33 cellular contexts compared by ENCODE assay signal in genomic region chr9:91082709-91083108, GRCh38.
"Had no signal": no experiment of that assay in that cellular context is flagged by ENCODE, and none has a peak within 500 bp of the region (broad histone marks: within the 10 kb centered on the region; RNA-seq: fewer than 3 reads in every experiment).

No MANE protein-coding gene starts in this region.

- H3K79me2 ChIP-seq: parathyroid adenoma had no signal

- H3K27ac Mint-ChIP-seq: activated naive CD4-positive, alpha-beta T cell treated with anti-CD3 and anti-CD28 coated beads for 36 hours; activated T-helper 1 cell treated with anti-CD3 and anti-CD28 coated beads, Interleukin-12 subunit alpha, Interleukin-12 subunit beta, Interleukin-2, Interleukin-4 antibody, amounts not matched to agents 30 ng/mL and 10 ng/mL and 1 ng/mL, durations not matched to agents 14 hours and 24 hours and 36 hours; naive thymus-derived CD8-positive, alpha-beta T cell; neural progenitor cell; stimulated activated memory B cell treated with anti-CD40 and anti-IgM and Interleukin-4, amounts not matched to agents 10 μg/mL and 1 μg/mL and 100 μg/mL, for 72 hours; stimulated activated naive CD8-positive, alpha-beta T cell treated with anti-CD3 and anti-CD28 coated beads, Interleukin-15, amount 100 ng/mL, for 72 hours had no signal

- H3K4me3 Mint-ChIP-seq: activated naive CD4-positive, alpha-beta T cell treated with anti-CD3 and anti-CD28 coated beads for 36 hours; activated T-helper 1 cell treated with anti-CD3 and anti-CD28 coated beads, Interleukin-12 subunit alpha, Interleukin-12 subunit beta, Interleukin-2, Interleukin-4 antibody, amounts not matched to agents 30 ng/mL and 10 ng/mL and 1 ng/mL, durations not matched to agents 14 hours and 24 hours and 36 hours; central memory CD8-positive, alpha-beta T cell; naive thymus-derived CD8-positive, alpha-beta T cell; neural progenitor cell; stimulated activated memory B cell treated with anti-CD40 and anti-IgM and Interleukin-4, amounts not matched to agents 10 μg/mL and 1 μg/mL and 100 μg/mL, for 72 hours; stimulated activated naive CD8-positive, alpha-beta T cell treated with anti-CD3 and anti-CD28 coated beads, Interleukin-15, amount 100 ng/mL, for 72 hours had no signal

- H3K4me2 ChIP-seq: neural progenitor cell had no signal

- H3K9me3 Mint-ChIP-seq: activated naive CD4-positive, alpha-beta T cell treated with anti-CD3 and anti-CD28 coated beads for 36 hours; central memory CD8-positive, alpha-beta T cell; naive thymus-derived CD8-positive, alpha-beta T cell; neural progenitor cell had no signal

- H3K27me3 ChIP-seq: esophagus muscularis mucosa, heart right ventricle, left lung, neural progenitor cell, sigmoid colon, thyroid gland had no signal

- H3K27ac ChIP-seq: esophagus muscularis mucosa, heart right ventricle, left lung, lower lobe of right lung, neural progenitor cell, parathyroid adenoma, psoas muscle, sigmoid colon, thyroid gland, upper lobe of left lung, VCaP had no signal

- ATAC-seq: heart right ventricle; left lung; lower lobe of right lung; naive thymus-derived CD8-positive, alpha-beta T cell; psoas muscle; stimulated activated memory B cell treated with anti-CD40 and anti-IgM and Interleukin-4, amounts not matched to agents 10 μg/mL and 1 μg/mL and 100 μg/mL, for 72 hours; stimulated activated naive CD8-positive, alpha-beta T cell treated with anti-CD3 and anti-CD28 coated beads, Interleukin-15, amount 100 ng/mL, for 72 hours had no signal

- H3K9ac ChIP-seq: neural progenitor cell, parathyroid adenoma had no signal

- DNase-seq: activated CD4-positive, alpha-beta T cell treated with anti-CD3 and anti-CD28 coated beads for 4 hours; activated CD4-positive, alpha-beta T cell treated with anti-CD3 and anti-CD28 coated beads, Interleukin-2, amount 50 U/mL, for 4 hours; activated CD8-positive, alpha-beta memory T cell treated with anti-CD3 and anti-CD28 coated beads, Interleukin-2, amount 50 U/mL, for 4 hours; activated effector memory CD4-positive, alpha-beta T cell treated with anti-CD3 and anti-CD28 coated beads, Interleukin-2, amount 50 U/mL, for 16 hours; activated naive CD4-positive, alpha-beta T cell treated with anti-CD3 and anti-CD28 coated beads for 36 hours; activated T-cell treated with anti-CD3 and anti-CD28 coated beads, Interleukin-2, amount 50 U/mL, for 1 hour; amygdala; dermis blood vessel endothelial cell; effector CD4-positive, alpha-beta T cell; foreskin melanocyte; heart right ventricle; kidney glomerular epithelial cell; left lung; lower lobe of right lung; mesenchymal stem cell; naive thymus-derived CD8-positive, alpha-beta T cell; occipital lobe; psoas muscle; sigmoid colon; small intestine; stimulated activated CD4-positive, alpha-beta T cell treated with anti-CD3 and anti-CD28 coated beads, Interleukin-4, amount 100 ng/mL, for 24 hours; stimulated activated naive CD8-positive, alpha-beta T cell treated with anti-CD3 and anti-CD28 coated beads, Interleukin-15, amount 100 ng/mL, for 72 hours; thyroid gland; upper lobe of left lung had no signal

- H2AFZ ChIP-seq: neural progenitor cell, parathyroid adenoma had no signal

- FAIRE-seq: bronchial epithelial cell, small intestine, TTC549 had no signal

- H3K4me1 ChIP-seq: esophagus muscularis mucosa, neural progenitor cell, parathyroid adenoma, sigmoid colon had no signal

- H3K9me3 ChIP-seq: esophagus muscularis mucosa, left lung, lower lobe of right lung, psoas muscle, sigmoid colon, thyroid gland, upper lobe of left lung had no signal

- H3K27me3 Mint-ChIP-seq: central memory CD8-positive, alpha-beta T cell had no signal

- H3K4me3 ChIP-seq: esophagus muscularis mucosa, heart right ventricle, left lung, lower lobe of right lung, neural progenitor cell, psoas muscle, sigmoid colon, thyroid gland, upper lobe of left lung had no signal

- H3K36me3 Mint-ChIP-seq: naive thymus-derived CD8-positive, alpha-beta T cell; stimulated activated memory B cell treated with anti-CD40 and anti-IgM and Interleukin-4, amounts not matched to agents 10 μg/mL and 1 μg/mL and 100 μg/mL, for 72 hours had no signal

- H3K36me3 ChIP-seq: esophagus muscularis mucosa, heart right ventricle, left lung, lower lobe of right lung, neural progenitor cell, sigmoid colon, thyroid gland, upper lobe of left lung had no signal

- H3K4me1 Mint-ChIP-seq: naive thymus-derived CD8-positive, alpha-beta T cell; stimulated activated memory B cell treated with anti-CD40 and anti-IgM and Interleukin-4, amounts not matched to agents 10 μg/mL and 1 μg/mL and 100 μg/mL, for 72 hours had no signal
